19 cellular contexts compared by ENCODE assay signal in genomic region chr11:119756169-119756568, GRCh38.
"Had no signal": no experiment of that assay in that cellular context is flagged by ENCODE, and none has a peak within 500 bp of the region (broad histone marks: within the 10 kb centered on the region; RNA-seq: fewer than 3 reads in every experiment).

No MANE protein-coding gene starts in this region.

- ATAC-seq: left cardiac atrium, left ventricle myocardium superior, mucosa of descending colon had no signal

- H3K4me1 ChIP-seq: right atrium auricular region, sigmoid colon had no signal

- H3K36me3 ChIP-seq: right atrium auricular region, sigmoid colon, stomach had no signal

- H3K4me2 ChIP-seq: hepatocyte had no signal

- H3K9me3 ChIP-seq: mucosa of descending colon, right atrium auricular region, sigmoid colon, stomach had no signal

- H2AFZ ChIP-seq: hepatocyte had no signal

- H3K27ac ChIP-seq: coronary artery, hepatocyte, right atrium auricular region, sigmoid colon, stomach had no signal

- DNase-seq: effector CD8-positive, alpha-beta T cell; foreskin melanocyte; head of caudate nucleus; kidney; left cardiac atrium; left ventricle myocardium superior; mucosa of descending colon; nephron progenitor cell; sigmoid colon; stimulated activated CD4-positive, alpha-beta T cell treated with anti-CD3 and anti-CD28 coated beads, Interleukin-12 subunit alpha, Interleukin-12 subunit beta, amount 100 ng/mL, for 4 hours; stimulated activated naive CD4-positive, alpha-beta T cell; stomach; substantia nigra; trophoblast cell had no signal

- H3K4me3 ChIP-seq: coronary artery, hepatocyte, lung, mucosa of descending colon, right atrium auricular region, sigmoid colon, skin epidermis, stomach had no signal

- H3K27me3 ChIP-seq: hepatocyte, right atrium auricular region had no signal
